9 cellular contexts compared by ENCODE assay signal in the genomic region with DNA sequence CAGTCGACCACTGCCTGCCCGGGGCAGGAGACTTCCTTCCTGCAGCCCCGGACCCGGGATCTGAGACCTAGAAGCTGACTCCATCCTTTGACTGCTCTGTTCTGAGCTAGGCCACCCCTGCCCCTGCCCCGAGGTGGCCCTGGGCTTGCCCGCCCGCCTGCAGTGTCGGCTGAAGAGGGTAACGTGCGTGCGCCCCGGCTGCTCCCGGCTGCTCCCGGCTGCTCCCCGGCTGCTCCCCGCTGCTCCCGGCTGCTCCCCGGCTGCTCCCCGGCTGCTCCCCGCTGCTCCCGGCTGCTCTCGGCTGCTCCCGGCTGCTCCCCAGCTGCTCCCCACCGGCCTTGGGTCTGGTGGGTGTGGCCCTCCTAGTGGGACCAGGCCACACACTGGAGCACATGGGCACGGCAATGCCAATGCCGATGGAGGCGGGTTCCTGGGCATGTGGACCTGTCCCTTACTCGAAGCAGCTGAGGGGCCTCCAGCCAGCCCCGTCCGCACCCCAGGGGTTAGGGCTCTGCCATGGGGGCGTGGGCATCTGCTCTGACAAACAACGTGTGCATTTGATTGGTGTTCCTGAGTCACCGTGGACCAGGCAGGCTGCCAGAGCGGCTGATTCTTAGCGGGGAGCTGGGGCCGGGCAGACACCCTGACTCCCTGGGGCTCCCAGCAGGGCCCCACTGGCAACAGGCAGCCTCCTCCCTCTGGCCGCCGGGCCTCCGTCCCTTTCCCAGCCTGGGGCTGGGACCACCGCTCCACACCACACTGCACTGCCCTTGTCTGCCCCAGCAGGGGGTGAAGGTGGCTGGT. TPM values are rescaled to one million over a fixed set of nuclear protein-coding genes. Genes with fewer than 3 reads are reported as not detected.
A peak's percentile ranks its signal among the peaks of the same experiment; 100 is the strongest.
DNase-seq lines count a peak whose midpoint lies in the region; ATAC-seq and TF ChIP-seq lines count a peak whose summit lies in the region.
"Had no signal": no experiment of that assay in that cellular context is flagged by ENCODE, and none has a peak within 500 bp of the region (broad histone marks: within the 10 kb centered on the region; RNA-seq: fewer than 3 reads in every experiment).

No MANE protein-coding gene starts in this region.

- TF ChIP-seq CTCF in retinal pigment epithelial cell (conservative IDR thresholded peaks at IDR 0.05; ENCODE audit: low read depth, low read length) = no peak

- DNase-seq in GM03348 (ENCODE audit: low spot score) (peak; percentile 90), NCI-H2081 treated with DMSO at 0.1 percent for 48 hours (lab: John Stamatoyannopoulos, UW) (peak; percentile 66), dermis blood vessel endothelial cell (peak; percentile 33), retinal pigment epithelial cell (ENCODE audit: low read depth) (peak; percentile 37), NCI-H1436 treated with DMSO at 0.1 percent for 48 hours (lab: John Stamatoyannopoulos, UW) (no peak)
- no peak for DNase-seq in activated CD4-positive, alpha-beta T cell treated with anti-CD3 and anti-CD28 coated beads for 4 hours
- DNase-seq: stimulated activated naive CD8-positive, alpha-beta T cell treated with anti-CD3 and anti-CD28 coated beads, Interleukin-15, Interleukin-2, amounts not matched to agents 100 U/mL and 50 U/mL, for 24 hours had no signal

- no peak overlapping the region for H3K4me3 ChIP-seq in retinal pigment epithelial cell (ENCODE audit: low read length)

- ATAC-seq in HG02981 (IDR thresholded peaks at IDR 0.05; ENCODE audit: unreplicated experiment) (no peak), HG02763 (IDR thresholded peaks at IDR 0.05; ENCODE audit: unreplicated experiment) (no peak)
- ATAC-seq: stimulated activated naive CD8-positive, alpha-beta T cell treated with anti-CD3 and anti-CD28 coated beads, Interleukin-15, Interleukin-2, amounts not matched to agents 100 U/mL and 50 U/mL, for 24 hours had no signal

RNA-seq across cellular contexts. Expression of a gene that starts 2.0 kb away (rescaled TPM):
- not detected in 2 replicates for total RNA-seq in dermis blood vessel endothelial cell

RNA-seq across cellular contexts. Expression of a gene that starts 34.4 kb away (rescaled TPM):
- not detected in 2 replicates for total RNA-seq in dermis blood vessel endothelial cell

RNA-seq across cellular contexts. Expression of a gene that starts 40.2 kb away (rescaled TPM):
- 12.5 and 19.4 TPM in 2 replicates for total RNA-seq in dermis blood vessel endothelial cell

Comparison
In these comparisons a context has a peak if more than half of its experiments do, and no peak if none do; other contexts are left out.
1. DNase-seq: peak in GM03348 (single experiment), NCI-H2081 treated with DMSO at 0.1 percent for 48 hours (single experiment), dermis blood vessel endothelial cell (single experiment) and retinal pigment epithelial cell (single experiment); none in NCI-H1436 treated with DMSO at 0.1 percent for 48 hours (single experiment) and activated CD4-positive, alpha-beta T cell treated with anti-CD3 and anti-CD28 coated beads for 4 hours (0 of 2).